In the genomic region with DNA sequence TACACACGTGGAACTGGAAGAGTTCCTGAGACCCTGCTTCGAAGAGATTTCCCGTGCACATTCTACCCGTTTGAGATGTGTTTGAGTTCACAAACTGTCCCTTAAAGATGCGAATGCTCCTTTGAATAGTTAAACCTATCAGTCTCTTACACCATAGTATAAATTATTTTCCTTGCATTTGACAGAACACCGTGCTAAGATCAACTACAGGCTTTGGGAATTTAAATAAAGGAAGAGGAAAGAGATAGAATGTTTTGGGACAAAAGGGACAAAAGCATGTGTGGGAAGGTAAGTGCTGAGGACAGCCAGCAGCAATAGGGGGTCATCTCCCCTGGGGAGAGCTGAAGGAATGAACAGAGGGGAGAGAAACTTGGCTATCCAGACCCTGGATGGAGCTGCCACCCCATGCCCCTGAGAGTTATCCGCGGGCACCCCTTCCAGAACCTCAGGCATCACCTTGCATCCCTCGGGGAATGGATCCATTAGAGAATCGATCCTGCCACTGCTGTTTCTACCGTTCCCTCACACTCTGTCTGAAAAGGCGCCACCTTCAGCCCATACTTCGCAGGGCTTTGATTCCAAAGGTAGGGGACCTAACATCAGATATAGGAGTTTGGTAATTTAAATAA, we compare ENCODE assay signal across 8 cellular contexts. TPM values are rescaled to one million over a fixed set of nuclear protein-coding genes. Genes with fewer than 3 reads are reported as not detected.
DNase-seq lines count a peak whose midpoint lies in the region; ATAC-seq and TF ChIP-seq lines count a peak whose summit lies in the region.

No MANE protein-coding gene starts in this region.

- no peak overlapping the region for H2BK12ac ChIP-seq in mesenchymal stem cell (ENCODE audit: low read length in 2 of 2)

- no peak overlapping the region for H2BK120ac ChIP-seq in mesenchymal stem cell (ENCODE audit: low read depth, low read length)

- peaks cover 32% of the 10 kb centered on the region for H3K4me1 Mint-ChIP-seq in activated naive CD4-positive, alpha-beta T cell treated with anti-CD3 and anti-CD28 coated beads, Interleukin-2, amount 10 ng/mL, durations not matched to agents 7 days and 5 days

- H3K79me1 ChIP-seq in mesenchymal stem cell (replicated peaks; ENCODE audit: low read length, poor library complexity, severe bottlenecking), result peaks cover 20% of the 10 kb centered on the region

- H3K9me3 Mint-ChIP-seq in activated naive CD4-positive, alpha-beta T cell treated with anti-CD3 and anti-CD28 coated beads, Interleukin-2, amount 10 ng/mL, durations not matched to agents 7 days and 5 days, result no peaks in the 10 kb centered on the region
- no peaks in the 10 kb centered on the region for H3K9me3 Mint-ChIP-seq in activated naive CD4-positive, alpha-beta T cell treated with anti-CD3 and anti-CD28 coated beads, Interleukin-2, amount 50 U/mL, for 72 hours

- peak; percentile 47 for DNase-seq in activated naive CD4-positive, alpha-beta T cell treated with anti-CD3 and anti-CD28 coated beads, Interleukin-2, amount 10 ng/mL, durations not matched to agents 7 days and 5 days
- DNase-seq in activated naive CD4-positive, alpha-beta T cell treated with anti-CD3 and anti-CD28 coated beads, Interleukin-2, amount 50 U/mL, for 72 hours (ENCODE audit: low spot score in 2 of 2), result no peak
- DNase-seq in NCI-H345 (lab: John Stamatoyannopoulos, UW) (peak; percentile 43), astrocyte of the spinal cord (ENCODE audit: low read depth, low spot score) (no peak), mesenchymal stem cell (peak; percentile 38), vagina (ENCODE audit: extremely low spot score in 2 of 2) (no peak), COR-L47 (lab: John Stamatoyannopoulos, UW) (no peak)

- peak overlapping the region; percentile 29 for H2BK15ac ChIP-seq in mesenchymal stem cell (ENCODE audit: low read depth, poor library complexity, severe bottlenecking)

- H3K9me3 ChIP-seq in mesenchymal stem cell (ENCODE audit: control insufficient read depth, low read length) (no peaks in the 10 kb centered on the region), vagina (no peaks in the 10 kb centered on the region)

- no peak overlapping the region for H4K91ac ChIP-seq in mesenchymal stem cell (ENCODE audit: low read length)

- in situ Hi-C loops in astrocyte of the spinal cord (cut with HindIII; ENCODE audit: low sequenced_read_pairs), result no loop called here

- H2AFZ ChIP-seq in mesenchymal stem cell (ENCODE audit: low read depth, low read length), result peak overlapping the region; percentile 60

- peaks cover 16% of the 10 kb centered on the region for H3K36me3 Mint-ChIP-seq in activated naive CD4-positive, alpha-beta T cell treated with anti-CD3 and anti-CD28 coated beads, Interleukin-2, amount 10 ng/mL, durations not matched to agents 7 days and 5 days
- peaks cover 5 to 11% of the 10 kb centered on the region in 2 donors for H3K36me3 Mint-ChIP-seq in activated naive CD4-positive, alpha-beta T cell treated with anti-CD3 and anti-CD28 coated beads, Interleukin-2, amount 50 U/mL, for 72 hours

- no peak overlapping the region for H4K8ac ChIP-seq in mesenchymal stem cell (ENCODE audit: low read length)

- H3K27me3 ChIP-seq in mesenchymal stem cell (ENCODE audit: control insufficient read depth in 1 of 2, insufficient read depth in 1 of 2, low read length in 2 of 2) (no peaks in the 10 kb centered on the region), vagina (no peaks in the 10 kb centered on the region)

- no peak overlapping the region for H3K4ac ChIP-seq in mesenchymal stem cell (ENCODE audit: low read depth in 1 of 2, low read length in 2 of 2)

- 32% methylated on average over 8 of the region's 13 CpGs for WGBS in mesenchymal stem cell

- intact Hi-C loops in vagina (cut with DNase I), result loop anchor here (5.0 kb wide), 1 partner anchor 51 kb away; the partner anchor contains the start of gene DNAJC27

- H3K27ac ChIP-seq in mesenchymal stem cell (ENCODE audit: low read length, poor library complexity, severe bottlenecking) (no peak overlapping the region), vagina (peak overlapping the region; percentile 83)

- ATAC-seq in activated naive CD4-positive, alpha-beta T cell treated with anti-CD3 and anti-CD28 coated beads, Interleukin-2, amount 50 U/mL, for 72 hours, result no peak
- no peak for ATAC-seq in GM19467 (IDR thresholded peaks at IDR 0.05; ENCODE audit: unreplicated experiment)

- H3K9ac ChIP-seq in mesenchymal stem cell (ENCODE audit: low read length), result peak overlapping the region; percentile 66

- TF ChIP-seq POLR2A in vagina (IDR thresholded peaks at IDR 0.05), result no peak

- TF ChIP-seq CTCF in astrocyte of the spinal cord (IDR thresholded peaks at IDR 0.05; ENCODE audit: low read depth, low read length) (peak; percentile 44), vagina (IDR thresholded peaks at IDR 0.05) (no peak)

- peak overlapping the region; percentile 88 for H3K4me2 ChIP-seq in mesenchymal stem cell (ENCODE audit: low read length, poor library complexity, severe bottlenecking)

- H3K27ac Mint-ChIP-seq in activated naive CD4-positive, alpha-beta T cell treated with anti-CD3 and anti-CD28 coated beads, Interleukin-2, amount 10 ng/mL, durations not matched to agents 7 days and 5 days, result peak overlapping the region; percentile 20
- H3K27ac Mint-ChIP-seq in activated naive CD4-positive, alpha-beta T cell treated with anti-CD3 and anti-CD28 coated beads, Interleukin-2, amount 50 U/mL, for 72 hours, result no peak overlapping the region

- peaks cover 23% of the 10 kb centered on the region for H3K27me3 Mint-ChIP-seq in activated naive CD4-positive, alpha-beta T cell treated with anti-CD3 and anti-CD28 coated beads, Interleukin-2, amount 10 ng/mL, durations not matched to agents 7 days and 5 days

- H3K4me3 ChIP-seq in astrocyte of the spinal cord (ENCODE audit: low read depth, low read length) (peak overlapping the region; percentile 51), mesenchymal stem cell (ENCODE audit: insufficient read depth in 1 of 2, low read depth in 1 of 2, low read length in 2 of 2) (peak overlapping the region; percentile 61 to 73), vagina (peak overlapping the region; percentile 65 to 94)

- H2AK5ac ChIP-seq in mesenchymal stem cell (ENCODE audit: low read length, severe bottlenecking), result no peak overlapping the region

- no peak overlapping the region for H3K23ac ChIP-seq in mesenchymal stem cell (ENCODE audit: low read length in 2 of 2)

- H3K14ac ChIP-seq in mesenchymal stem cell (ENCODE audit: low read length in 2 of 2), result no peak overlapping the region

- peak overlapping the region; percentile 68 for H3K4me3 Mint-ChIP-seq in activated naive CD4-positive, alpha-beta T cell treated with anti-CD3 and anti-CD28 coated beads, Interleukin-2, amount 10 ng/mL, durations not matched to agents 7 days and 5 days

- H3K4me1 ChIP-seq in mesenchymal stem cell (ENCODE audit: control insufficient read depth, insufficient read depth, low read depth, low read length) (peaks cover 20% of the 10 kb centered on the region), vagina (peaks cover 35% of the 10 kb centered on the region)

- H3K36me3 ChIP-seq in mesenchymal stem cell (ENCODE audit: control insufficient read depth in 1 of 2, insufficient read depth in 2 of 2, low read depth in 1 of 2, low read length in 2 of 2) (peaks cover 18% of the 10 kb centered on the region in 2 experiments), vagina (no peaks in the 10 kb centered on the region)

- CTCF ChIA-PET in activated naive CD4-positive, alpha-beta T cell treated with anti-CD3 and anti-CD28 coated beads, Interleukin-2, amount 10 ng/mL, durations not matched to agents 7 days and 5 days (lab: Charles Lee), result no interaction called here

- no peak overlapping the region for H2BK5ac ChIP-seq in mesenchymal stem cell (ENCODE audit: low read depth, low read length, poor library complexity, severe bottlenecking)

- H3K18ac ChIP-seq in mesenchymal stem cell (ENCODE audit: low read depth in 1 of 2, low read length in 2 of 2), result no peak overlapping the region

RNA-seq across cellular contexts. Expression of gene ADCY3, which starts 0.9 kb away (rescaled TPM):
- total RNA-seq in activated naive CD4-positive, alpha-beta T cell treated with anti-CD3 and anti-CD28 coated beads, Interleukin-2, amount 50 U/mL, for 72 hours, result 10 to 100 TPM; 15.8 to 51.4 TPM
- polyA plus RNA-seq in mesenchymal stem cell (2013, experiment 1 of 2), result 28.8 TPM
- polyA plus RNA-seq in mesenchymal stem cell (2013, experiment 2 of 2), result 29.1 TPM
- total RNA-seq in vagina, result 90.6 TPM

RNA-seq across cellular contexts. Expression of gene DNAJC27, which starts 50.8 kb away (rescaled TPM):
- 1 to 10 TPM; 6.8 to 7.3 TPM for total RNA-seq in activated naive CD4-positive, alpha-beta T cell treated with anti-CD3 and anti-CD28 coated beads, Interleukin-2, amount 50 U/mL, for 72 hours
- polyA plus RNA-seq in mesenchymal stem cell (2013, experiment 1 of 2), result 2.4 TPM
- 2.2 TPM for polyA plus RNA-seq in mesenchymal stem cell (2013, experiment 2 of 2)
- total RNA-seq in vagina, result 11.3 TPM

Comparison
In these comparisons a context has a peak if more than half of its experiments do, and no peak if none do; other contexts are left out.
1. DNase-seq: peak in activated naive CD4-positive, alpha-beta T cell treated with anti-CD3 and anti-CD28 coated beads, Interleukin-2, amount 10 ng/mL, durations not matched to agents 7 days and 5 days (single experiment), NCI-H345 (single experiment) and mesenchymal stem cell (single experiment); none in activated naive CD4-positive, alpha-beta T cell treated with anti-CD3 and anti-CD28 coated beads, Interleukin-2, amount 50 U/mL, for 72 hours (0 of 2), astrocyte of the spinal cord (single experiment), vagina (0 of 2) and COR-L47 (single experiment).
2. Peak in every context shown above with its lines, with median percentiles within 50 percentile points of each other: H3K4me3 ChIP-seq.